Comparison of ENCODE assay signal across 8 cellular contexts in genomic region chr22:41512421-41513194, GRCh38. TPM values are rescaled to one million over a fixed set of nuclear protein-coding genes. Genes with fewer than 3 reads are reported as not detected.
DNase-seq lines count a peak whose midpoint lies in the region; ATAC-seq and TF ChIP-seq lines count a peak whose summit lies in the region.
"Had no signal": no experiment of that assay in that cellular context is flagged by ENCODE, and none has a peak within 500 bp of the region (broad histone marks: within the 10 kb centered on the region; RNA-seq: fewer than 3 reads in every experiment).

No MANE protein-coding gene starts in this region.

- H3K27me3 ChIP-seq in HUES48 (ENCODE audit: control insufficient read depth, insufficient read depth, low read length), result no peaks in the 10 kb centered on the region
- no peaks in the 10 kb centered on the region for H3K27me3 ChIP-seq in hepatocyte
- no peaks in the 10 kb centered on the region for H3K27me3 ChIP-seq in stomach smooth muscle (ENCODE audit: control insufficient read depth in 1 of 2, insufficient read depth in 2 of 2, low read length in 2 of 2)

- H3K36me3 Mint-ChIP-seq in activated T-helper 17 cell treated with anti-CD3 and anti-CD28 coated beads, Interleukin-2, amount 50 U/mL, for 72 hours (ENCODE audit: low read depth), result peaks cover 62% of the 10 kb centered on the region

- no peak overlapping the region for H2AFZ ChIP-seq in hepatocyte

- DNase-seq in hepatocyte (ENCODE audit: low spot score) (peak; percentile 76), NCI-H1694 treated with DMSO at 0.1 percent for 48 hours (lab: John Stamatoyannopoulos, UW) (no peak)

- H3K4me3 Mint-ChIP-seq in activated T-helper 17 cell treated with anti-CD3 and anti-CD28 coated beads, Interleukin-2, amount 50 U/mL, for 72 hours, result no peak overlapping the region
- H3K4me3 Mint-ChIP-seq: activated naive CD4-positive, alpha-beta T cell treated with anti-CD3 and anti-CD28 coated beads, Interleukin-2, amount 50 U/mL, for 24 hours had no signal

- H3K9me2 ChIP-seq in hepatocyte (replicated peaks; ENCODE audit: insufficient read depth), result no peaks in the 10 kb centered on the region

- no peaks in the 10 kb centered on the region for H4K20me1 ChIP-seq in hepatocyte (ENCODE audit: insufficient read depth, poor library complexity, severe bottlenecking)

- H3K4me2 ChIP-seq in hepatocyte, result peak overlapping the region; percentile 37

- H3K27ac ChIP-seq in HUES48 (ENCODE audit: low read depth, low read length) (peak overlapping the region; percentile 44), hepatocyte (peak overlapping the region; percentile 72), stomach smooth muscle (ENCODE audit: low read length) (peak overlapping the region; percentile 76)

- ATAC-seq in activated T-helper 17 cell treated with anti-CD3 and anti-CD28 coated beads, Interleukin-2, amount 50 U/mL, for 72 hours (replicated peaks), result no peak
- ATAC-seq in HG02610 (IDR thresholded peaks at IDR 0.05; ENCODE audit: unreplicated experiment) (no peak), HG03108 (IDR thresholded peaks at IDR 0.05; ENCODE audit: unreplicated experiment) (no peak)

- peak overlapping the region; percentile 46 for H3K27ac Mint-ChIP-seq in activated T-helper 17 cell treated with anti-CD3 and anti-CD28 coated beads, Interleukin-2, amount 50 U/mL, for 72 hours
- H3K27ac Mint-ChIP-seq: activated naive CD4-positive, alpha-beta T cell treated with anti-CD3 and anti-CD28 coated beads, Interleukin-2, amount 50 U/mL, for 24 hours had no signal

- no peaks in the 10 kb centered on the region for H3K79me2 ChIP-seq in hepatocyte

- H3K9ac ChIP-seq in HUES48 (ENCODE audit: low read depth, low read length) (peak overlapping the region; percentile 12; the same call in 1 of the 2 replicates), stomach smooth muscle (ENCODE audit: low read length in 2 of 2) (no peak overlapping the region)

- TF ChIP-seq CTCF in hepatocyte (IDR thresholded peaks at IDR 0.05; ENCODE audit: poor library complexity), result no peak

- H3K4me1 Mint-ChIP-seq in activated T-helper 17 cell treated with anti-CD3 and anti-CD28 coated beads, Interleukin-2, amount 50 U/mL, for 72 hours, result no peaks in the 10 kb centered on the region

- H3K27me3 Mint-ChIP-seq in activated T-helper 17 cell treated with anti-CD3 and anti-CD28 coated beads, Interleukin-2, amount 50 U/mL, for 72 hours, result no peaks in the 10 kb centered on the region
- H3K27me3 Mint-ChIP-seq: activated naive CD4-positive, alpha-beta T cell treated with anti-CD3 and anti-CD28 coated beads, Interleukin-2, amount 50 U/mL, for 24 hours had no signal

- H3K9me3 ChIP-seq in HUES48 (ENCODE audit: control insufficient read depth, insufficient read depth, low read length), result no peaks in the 10 kb centered on the region
- no peaks in the 10 kb centered on the region for H3K9me3 ChIP-seq in hepatocyte (ENCODE audit: low read depth)
- no peaks in the 10 kb centered on the region for H3K9me3 ChIP-seq in stomach smooth muscle (ENCODE audit: control insufficient read depth in 2 of 2, low read length in 2 of 2)

- H3K36me3 ChIP-seq in HUES48 (ENCODE audit: control insufficient read depth, insufficient read depth, low read length), result peaks cover 58% of the 10 kb centered on the region
- H3K36me3 ChIP-seq in hepatocyte (replicated peaks; ENCODE audit: insufficient read depth, low read depth), result no peaks in the 10 kb centered on the region
- peaks cover 58 to 59% of the 10 kb centered on the region in 2 donors for H3K36me3 ChIP-seq in stomach smooth muscle (ENCODE audit: control insufficient read depth in 2 of 2, insufficient read depth in 2 of 2, low read length in 2 of 2)

- H3K9me3 Mint-ChIP-seq in activated T-helper 17 cell treated with anti-CD3 and anti-CD28 coated beads, Interleukin-2, amount 50 U/mL, for 72 hours, result no peaks in the 10 kb centered on the region
- H3K9me3 Mint-ChIP-seq: activated naive CD4-positive, alpha-beta T cell treated with anti-CD3 and anti-CD28 coated beads, Interleukin-2, amount 50 U/mL, for 24 hours had no signal

- 58% methylated on average over 17 of the region's 17 CpGs for WGBS in hepatocyte (ENCODE audit: low lambda C conversion rate, missing lambda C conversion rate)

- H3K4me1 ChIP-seq in HUES48 (ENCODE audit: control insufficient read depth, insufficient read depth, low read length) (peaks cover 15% of the 10 kb centered on the region), hepatocyte (ENCODE audit: insufficient read depth) (peaks cover 16% of the 10 kb centered on the region), stomach smooth muscle (ENCODE audit: control insufficient read depth, insufficient read depth, low read length) (peaks cover 50% of the 10 kb centered on the region)

- no peak overlapping the region for H3K4me3 ChIP-seq in HUES48 (ENCODE audit: low read depth, low read length)
- H3K4me3 ChIP-seq in hepatocyte, result no peak overlapping the region
- H3K4me3 ChIP-seq in stomach smooth muscle (ENCODE audit: low read length in 2 of 2), result peak overlapping the region in 1 of 2 donors; percentile 8

RNA-seq across cellular contexts. Expression of gene POLR3H, which starts 31.7 kb away (rescaled TPM):
- 10 to 100 TPM; 19.5 to 58.2 TPM for total RNA-seq in activated T-helper 17 cell treated with anti-CD3 and anti-CD28 coated beads, Interleukin-2, amount 50 U/mL, for 72 hours
- total RNA-seq in hepatocyte, result 14.5 and 17.5 TPM in 2 replicates
- 37.4 and 41.1 TPM in 2 replicates for polyA plus RNA-seq in hepatocyte

RNA-seq across cellular contexts. Expression of gene ACO2, which starts 43.7 kb away (rescaled TPM):
- 100 to 1,000 TPM in 1 of 2 donors, 10 to 100 TPM in 1; 67.8 to 106 TPM for total RNA-seq in activated T-helper 17 cell treated with anti-CD3 and anti-CD28 coated beads, Interleukin-2, amount 50 U/mL, for 72 hours
- 111 and 129 TPM in 2 replicates for total RNA-seq in hepatocyte
- 167 and 196 TPM in 2 replicates for polyA plus RNA-seq in hepatocyte

RNA-seq across cellular contexts. Expression of gene PHF5A, which starts 44.1 kb away (rescaled TPM):
- total RNA-seq in activated T-helper 17 cell treated with anti-CD3 and anti-CD28 coated beads, Interleukin-2, amount 50 U/mL, for 72 hours, result 10 to 100 TPM; 34.3 to 92.0 TPM
- 55.2 and 59.9 TPM in 2 replicates for total RNA-seq in hepatocyte
- 16.8 and 21.9 TPM in 2 replicates for polyA plus RNA-seq in hepatocyte

RNA-seq across cellular contexts. Expression of gene CSDC2, which starts 48.2 kb away (rescaled TPM):
- not detected for total RNA-seq in activated T-helper 17 cell treated with anti-CD3 and anti-CD28 coated beads, Interleukin-2, amount 50 U/mL, for 72 hours
- total RNA-seq in hepatocyte, result 1.7 and 2.7 TPM in 2 replicates
- 5.0 and 5.4 TPM in 2 replicates for polyA plus RNA-seq in hepatocyte
